In genomic region chr2:6167592-6168138, GRCh38 we compare ENCODE assay signal across 29 cellular contexts.
"Had no signal": no experiment of that assay in that cellular context is flagged by ENCODE, and none has a peak within 500 bp of the region (broad histone marks: within the 10 kb centered on the region; RNA-seq: fewer than 3 reads in every experiment).

No MANE protein-coding gene starts in this region.

- H3K9me3 ChIP-seq: esophagus muscularis mucosa, heart left ventricle, mucosa of descending colon, psoas muscle, sigmoid colon, thoracic aorta, tibial nerve, upper lobe of left lung had no signal

- H3K27ac ChIP-seq: coronary artery, esophagus muscularis mucosa, foreskin keratinocyte, gastroesophageal sphincter, heart left ventricle, hepatocyte, neural progenitor cell, psoas muscle, sigmoid colon, thoracic aorta, tibial nerve, upper lobe of left lung had no signal

- H3K4me1 ChIP-seq: esophagus muscularis mucosa, foreskin keratinocyte, gastroesophageal sphincter, heart left ventricle, psoas muscle, sigmoid colon, tibial nerve, upper lobe of left lung had no signal

- H3K36me3 ChIP-seq: esophagus muscularis mucosa, gastroesophageal sphincter, heart left ventricle, neural progenitor cell, sigmoid colon, thoracic aorta, tibial nerve, upper lobe of left lung had no signal

- ATAC-seq: foreskin keratinocyte; gastroesophageal sphincter; heart left ventricle; left lobe of liver; mucosa of descending colon; natural killer cell treated with Interleukin-12 subunit alpha and Interleukin-12 subunit beta and Interleukin-15 and Interleukin-18, amount 100 ng/mL, for 72 hours; psoas muscle; right cardiac atrium; stimulated activated effector memory CD8-positive, alpha-beta T cell treated with anti-CD3 and anti-CD28 coated beads, Interleukin-12 subunit alpha, Interleukin-12 subunit beta, amount 100 ng/mL, for 72 hours had no signal

- H3K27me3 ChIP-seq: esophagus muscularis mucosa, foreskin keratinocyte, gastroesophageal sphincter, heart left ventricle, hepatocyte, neural progenitor cell, sigmoid colon, tibial nerve, upper lobe of left lung had no signal

- DNase-seq: dermis blood vessel endothelial cell; effector memory CD4-positive, alpha-beta T cell; foreskin keratinocyte; heart left ventricle; kidney; mesenchymal stem cell; mucosa of descending colon; naive B cell; nucleus accumbens; psoas muscle; sigmoid colon; stimulated activated CD4-positive, alpha-beta T cell treated with anti-CD3 and anti-CD28 coated beads, Interleukin-2, amount 100 ng/mL, for 24 hours; stimulated activated CD4-positive, alpha-beta T cell treated with anti-CD3 and anti-CD28 coated beads, Interleukin-4, amount 100 ng/mL, for 24 hours; stimulated activated naive CD4-positive, alpha-beta T cell treated with Interleukin-2 at 50 U/mL for 16 hours; substantia nigra had no signal

- H3K4me3 ChIP-seq: coronary artery, esophagus muscularis mucosa, gastroesophageal sphincter, heart left ventricle, hepatocyte, mucosa of descending colon, neural progenitor cell, psoas muscle, sigmoid colon, thoracic aorta, tibial nerve, upper lobe of left lung had no signal

- FAIRE-seq: endothelial cell of umbilical vein, kidney, urothelium cell line had no signal
